ENCODE assay signal across 14 cellular contexts in genomic region chr16:76287466-76287865, GRCh38.
DNase-seq lines count a peak whose midpoint lies in the region; FAIRE-seq lines count a peak whose summit lies in the region.
"Had no signal": no experiment of that assay in that cellular context is flagged by ENCODE, and none has a peak within 500 bp of the region (broad histone marks: within the 10 kb centered on the region; RNA-seq: fewer than 3 reads in every experiment).

No MANE protein-coding gene starts in this region.

- DNase-seq in NCI-H82 (lab: John Stamatoyannopoulos, UW) (peak; percentile 24), NCI-H82 treated with DMSO at 0.1 percent for 48 hours (lab: John Stamatoyannopoulos, UW; ENCODE audit: unreplicated experiment) (no peak), NCI-H2171 treated with DMSO at 0.1 percent for 48 hours (lab: John Stamatoyannopoulos, UW) (peak; percentile 70), amniotic epithelial cell (ENCODE audit: low read depth) (peak; percentile 25), urothelium cell line (ENCODE audit: low spot score) (no peak), NOMO-1 (lab: John Stamatoyannopoulos, UW; ENCODE audit: unreplicated experiment in 2 of 2) (no peak), KBM-7 (no peak)
- DNase-seq: 8988T; AML-193; CD8-positive, alpha-beta memory T cell; DMS79; H7 had no signal

- no peak for FAIRE-seq in urothelium cell line (lab: Jason Lieb, UNC)
- FAIRE-seq: G401.6, GM12891 had no signal

- in situ Hi-C loops in KBM-7 (cut with MboI; ENCODE audit: low pct_unique_long_range_greater_than_20kb, low sequenced_read_pairs) = no loop called here

Comparison
In these comparisons a context has a peak if more than half of its experiments do, and no peak if none do; other contexts are left out.
1. DNase-seq: peak in NCI-H82 (single experiment), NCI-H2171 treated with DMSO at 0.1 percent for 48 hours (single experiment) and amniotic epithelial cell (single experiment); none in NCI-H82 treated with DMSO at 0.1 percent for 48 hours (single experiment), urothelium cell line (single experiment), NOMO-1 (0 of 2) and KBM-7 (single experiment).